Comparison of ENCODE assay signal across 1 cellular context in the genomic region with DNA sequence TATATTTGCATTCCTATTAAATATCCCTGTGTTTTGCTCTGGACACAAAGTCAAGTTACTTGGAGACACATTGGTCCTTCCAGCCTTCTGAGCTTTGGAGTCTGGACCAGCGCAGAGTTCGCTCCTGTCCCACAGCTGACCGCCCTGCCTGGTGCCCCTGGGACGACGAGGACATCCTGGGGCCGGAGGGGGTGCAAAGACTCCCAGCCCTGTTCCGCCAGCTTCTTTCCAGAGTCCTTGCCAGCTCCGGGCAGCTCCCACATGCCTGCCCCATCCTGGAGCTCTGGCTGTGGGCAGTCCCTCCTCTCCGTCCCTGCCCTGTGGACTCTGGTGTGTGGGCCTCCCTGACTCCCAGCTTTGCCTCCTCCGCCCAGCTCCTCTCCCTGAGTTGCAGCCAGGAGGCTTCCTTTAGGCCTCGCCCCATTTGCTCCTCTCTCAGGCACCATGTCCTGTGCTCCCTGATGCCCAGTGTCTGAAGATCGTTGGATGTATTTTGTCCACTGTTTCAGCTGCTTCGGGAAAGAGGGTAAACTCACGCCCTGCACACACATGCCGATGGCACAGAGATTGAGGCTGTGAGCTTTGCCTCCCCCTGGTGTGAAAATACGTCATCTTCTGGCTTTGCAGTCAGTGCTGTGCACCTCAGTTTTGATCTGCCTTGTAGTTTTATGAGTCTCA.
TF ChIP-seq lines count a peak whose summit lies in the region.

No MANE protein-coding gene starts in this region.

TF ChIP-seq in H1, 55 proteins besides CTCF, POLR2A, EP300 and RAD21:
- no peak for TF ChIP-seq CHD2 (IDR thresholded peaks at IDR 0.05; ENCODE audit: low read length)
- no peak for TF ChIP-seq TAF1 (IDR thresholded peaks at IDR 0.05; ENCODE audit: low read depth, low read length)
- no peak for TF ChIP-seq BRCA1 (IDR thresholded peaks at IDR 0.05; ENCODE audit: low read depth, low read length)
- TF ChIP-seq, protein P1, sequence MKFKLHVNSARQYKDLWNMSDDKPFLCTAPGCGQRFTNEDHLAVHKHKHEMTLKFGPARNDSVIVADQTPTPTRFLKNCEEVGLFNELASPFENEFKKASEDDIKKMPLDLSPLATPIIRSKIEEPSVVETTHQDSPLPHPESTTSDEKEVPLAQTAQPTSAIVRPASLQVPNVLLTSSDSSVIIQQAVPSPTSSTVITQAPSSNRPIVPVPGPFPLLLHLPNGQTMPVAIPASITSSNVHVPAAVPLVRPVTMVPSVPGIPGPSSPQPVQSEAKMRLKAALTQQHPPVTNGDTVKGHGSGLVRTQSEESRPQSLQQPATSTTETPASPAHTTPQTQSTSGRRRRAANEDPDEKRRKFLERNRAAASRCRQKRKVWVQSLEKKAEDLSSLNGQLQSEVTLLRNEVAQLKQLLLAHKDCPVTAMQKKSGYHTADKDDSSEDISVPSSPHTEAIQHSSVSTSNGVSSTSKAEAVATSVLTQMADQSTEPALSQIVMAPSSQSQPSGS (IDR thresholded peaks at IDR 0.05; ENCODE audit: low read length): no peak
- no peak for TF ChIP-seq CREB1 (IDR thresholded peaks at IDR 0.05)
- no peak for TF ChIP-seq ZNF274 (IDR thresholded peaks at IDR 0.05; ENCODE audit: borderline replicate concordance, extremely low read depth, low read length)
- TF ChIP-seq MAFK (IDR thresholded peaks at IDR 0.05; ENCODE audit: low read depth, low read length): no peak
